Comparison of ENCODE assay signal across 18 cellular contexts in genomic region chr2:159573294-159573693, GRCh38. TPM values are rescaled to one million over a fixed set of nuclear protein-coding genes. Genes with fewer than 3 reads are reported as not detected.
DNase-seq lines count a peak whose midpoint lies in the region; ATAC-seq, FAIRE-seq and TF ChIP-seq lines count a peak whose summit lies in the region.
"Had no signal": no experiment of that assay in that cellular context is flagged by ENCODE, and none has a peak within 500 bp of the region (broad histone marks: within the 10 kb centered on the region; RNA-seq: fewer than 3 reads in every experiment).

No MANE protein-coding gene starts in this region.

- FAIRE-seq in D721Med (lab: Jason Lieb, UNC), result peak; percentile 51
- FAIRE-seq: A549, GM12891 had no signal

- H3K4me1 Mint-ChIP-seq in endothelial cell (ENCODE audit: unreplicated experiment), result peaks cover 1% of the 10 kb centered on the region
- H3K4me1 Mint-ChIP-seq: CD4-positive, CD25-positive, alpha-beta regulatory T cell had no signal

- TF ChIP-seq CTCF in D721Med (IDR thresholded peaks at IDR 0.05; ENCODE audit: insufficient read depth, missing control alignments) (no peak), HL-60 (IDR thresholded peaks at IDR 0.05; ENCODE audit: insufficient read depth, low read length) (no peak), endothelial cell (IDR thresholded peaks at IDR 0.05; ENCODE audit: unreplicated experiment) (no peak), spleen (IDR thresholded peaks at IDR 0.05 in 8 of 11, conservative IDR thresholded peaks at IDR 0.05 in 3 of 11) (no peak)

- H3K27ac Mint-ChIP-seq in endothelial cell (ENCODE audit: unreplicated experiment), result no peak overlapping the region
- H3K27ac Mint-ChIP-seq: CD4-positive, CD25-positive, alpha-beta regulatory T cell had no signal

- H3K27me3 Mint-ChIP-seq in endothelial cell (ENCODE audit: unreplicated experiment), result no peaks in the 10 kb centered on the region
- H3K27me3 Mint-ChIP-seq: CD4-positive, CD25-positive, alpha-beta regulatory T cell had no signal

- H3K27me3 ChIP-seq in HL-60 (ENCODE audit: insufficient read depth, poor library complexity, severe bottlenecking) (no peaks in the 10 kb centered on the region), spleen (replicated peaks in 1 of 7) (no peaks in the 10 kb centered on the region)
- H3K27me3 ChIP-seq: BLaER1 had no signal

- ATAC-seq in HG02623 (IDR thresholded peaks at IDR 0.05; ENCODE audit: unreplicated experiment) (no peak), HG03432 (IDR thresholded peaks at IDR 0.05; ENCODE audit: unreplicated experiment) (no peak)
- ATAC-seq: A549, HCT116 had no signal

- WGBS in spleen, 5 donors, result 88 to 97% (median 91%) methylated on average over 4 of the region's 4 CpGs

- TF ChIP-seq POLR2A in spleen (IDR thresholded peaks at IDR 0.05), result no peak

- DNase-seq in D721Med (ENCODE audit: insufficient read length, low spot score) (no peak), HL-60 (ENCODE audit: low read depth in 1 of 2, low spot score in 1 of 2) (no peak), endothelial cell (ENCODE audit: low spot score) (no peak), spleen (no peak), amniotic stem cell (lab: John Stamatoyannopoulos, UW) (no peak)
- DNase-seq: AML-193; CD4-positive, CD25-positive, alpha-beta regulatory T cell; DMS 273 treated with DMSO at 0.1 percent for 48 hours; DMS79 treated with DMSO at 0.1 percent for 48 hours; EL; Kasumi-1; KBM-7 had no signal

- peaks cover 14% of the 10 kb centered on the region for H3K36me3 Mint-ChIP-seq in endothelial cell (ENCODE audit: low read depth, unreplicated experiment)
- H3K36me3 Mint-ChIP-seq: CD4-positive, CD25-positive, alpha-beta regulatory T cell had no signal

- peaks cover 0 to 4% (median 0%) of the 10 kb centered on the region in 6 donors for H3K36me3 ChIP-seq in spleen

- H3K4me3 ChIP-seq in HL-60 (replicated peaks; ENCODE audit: insufficient read depth, low read length) (no peak overlapping the region), spleen (no peak overlapping the region)
- H3K4me3 ChIP-seq: A549, BLaER1 had no signal

- intact Hi-C loops in spleen (cut with DNase I; ENCODE audit: low total_unique reads), result no loop called here

- no peaks in the 10 kb centered on the region for H3K9me3 Mint-ChIP-seq in endothelial cell (ENCODE audit: unreplicated experiment)

- peaks cover 0 to 8% (median 0%) of the 10 kb centered on the region in 6 donors for H3K4me1 ChIP-seq in spleen
- H3K4me1 ChIP-seq: A549, BLaER1 had no signal

- H3K27ac ChIP-seq in HL-60 (replicated peaks), result peak overlapping the region; percentile 62
- peak overlapping the region in 5 of 8 donors; percentile 6 to 82 (median 66) for H3K27ac ChIP-seq in spleen
- H3K27ac ChIP-seq: A549, BLaER1 had no signal

- H3K4me3 Mint-ChIP-seq in endothelial cell (ENCODE audit: unreplicated experiment), result peak overlapping the region; percentile 49
- H3K4me3 Mint-ChIP-seq: CD4-positive, CD25-positive, alpha-beta regulatory T cell had no signal

- H3K9me3 ChIP-seq in spleen, result peaks cover 0 to 17% (median 6%) of the 10 kb centered on the region in 8 donors
- H3K9me3 ChIP-seq: A549 had no signal

RNA-seq across cellular contexts. Expression of gene BAZ2B, which starts 43.1 kb away (rescaled TPM):
- total RNA-seq in endothelial cell (ENCODE audit: unreplicated experiment) (100 TPM), spleen (100 to 1,000 TPM in 3 of 7 donors, 10 to 100 TPM in 4; 75.4 to 158 (median 95.7) TPM)
- 1 to 10 TPM; 5.6 to 8.6 (median 7.1) TPM for polyA plus RNA-seq in spleen
